ENCODE assay signal across 8 cellular contexts in the genomic region with DNA sequence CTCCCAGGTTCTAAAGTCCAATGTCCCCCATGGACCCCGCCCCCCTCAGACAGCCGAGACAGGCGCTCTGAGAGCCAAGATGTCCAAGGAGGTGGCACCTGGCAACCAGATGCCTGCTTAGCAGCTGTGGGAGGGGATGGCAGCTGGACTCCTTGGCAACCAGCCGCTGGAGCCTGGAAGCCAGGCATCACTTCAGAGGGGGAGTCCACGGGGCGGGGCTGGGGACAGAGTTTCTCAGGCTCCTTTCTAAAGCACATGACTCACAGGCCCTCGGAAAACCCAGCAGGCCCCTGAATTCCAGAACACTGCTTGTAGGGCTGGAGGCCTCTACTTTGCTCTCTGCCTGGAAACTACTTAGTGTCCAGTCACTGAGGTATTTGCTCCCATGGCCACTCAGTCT. TPM values are rescaled to one million over a fixed set of nuclear protein-coding genes. Genes with fewer than 3 reads are reported as not detected.
DNase-seq lines count a peak whose midpoint lies in the region; ATAC-seq lines count a peak whose summit lies in the region.
"Had no signal": no experiment of that assay in that cellular context is flagged by ENCODE, and none has a peak within 500 bp of the region (broad histone marks: within the 10 kb centered on the region; RNA-seq: fewer than 3 reads in every experiment).

No MANE protein-coding gene starts in this region.

- intact Hi-C loops in left ventricle myocardium superior (cut with micrococcal nuclease) = no loop called here

- H3K4me3 ChIP-seq in skeletal muscle cell (ENCODE audit: low read depth, low read length) = no peak overlapping the region
- H3K4me3 ChIP-seq: suprapubic skin had no signal

- ATAC-seq in HG02973 (IDR thresholded peaks at IDR 0.05; ENCODE audit: unreplicated experiment) (no peak), left ventricle myocardium superior (no peak)

- DNase-seq in Daoy (ENCODE audit: low read depth) = peak; percentile 40
- peak; percentile 53 for DNase-seq in NCI-H2171 treated with DMSO at 0.1 percent for 48 hours (lab: John Stamatoyannopoulos, UW)
- DNase-seq in fibroblast of gingiva (ENCODE audit: low read depth) = peak; percentile 85
- DNase-seq in skeletal muscle cell (ENCODE audit: low read depth) = peak; percentile 57
- no peak for DNase-seq in foreskin melanocyte
- no peak for DNase-seq in left ventricle myocardium superior

RNA-seq across cellular contexts. Expression of a gene that starts 51.5 kb away (rescaled TPM):
- total RNA-seq in Daoy (2014; rRNA removed; shearing (Covaris generic)) = 8.8 and 11.1 TPM in 2 replicates
- total RNA-seq in left ventricle myocardium superior = 8.3 TPM

Comparison
In these comparisons a context has a peak if more than half of its experiments do, and no peak if none do; other contexts are left out.
1. DNase-seq: peak in Daoy (single experiment), NCI-H2171 treated with DMSO at 0.1 percent for 48 hours (single experiment), fibroblast of gingiva (single experiment) and skeletal muscle cell (single experiment); none in foreskin melanocyte (single experiment) and left ventricle myocardium superior (single experiment).